Comparison of ENCODE assay signal across 17 cellular contexts in the genomic region with DNA sequence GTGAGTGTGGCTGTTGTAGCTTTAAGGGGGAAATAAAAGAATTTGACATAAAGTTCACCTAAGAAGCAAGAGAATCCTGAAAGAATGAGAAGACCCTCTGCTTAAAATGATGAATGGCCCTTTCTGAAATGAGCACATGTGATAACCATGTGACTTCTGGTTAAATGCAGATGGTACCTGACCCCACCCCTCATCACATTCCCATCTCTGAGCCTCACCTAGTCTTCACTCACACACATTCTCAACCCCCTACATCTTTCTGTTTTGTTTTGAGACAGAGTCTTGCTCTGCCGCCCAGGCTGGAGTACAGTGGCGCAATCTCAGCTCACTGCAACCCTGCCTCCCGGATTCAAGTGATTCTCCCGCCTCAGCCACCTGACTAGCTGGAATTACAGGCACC.
"Had no signal": no experiment of that assay in that cellular context is flagged by ENCODE, and none has a peak within 500 bp of the region (broad histone marks: within the 10 kb centered on the region; RNA-seq: fewer than 3 reads in every experiment).

No MANE protein-coding gene starts in this region.

- H3K4me3 ChIP-seq: prostate gland, right atrium auricular region, thyroid gland had no signal

- H3K27me3 ChIP-seq: right atrium auricular region, thyroid gland had no signal

- H3K9me3 Mint-ChIP-seq: activated naive CD4-positive, alpha-beta T cell treated with anti-CD3 and anti-CD28 coated beads, Interleukin-2, amount 50 U/mL, for 72 hours; immature natural killer cell had no signal

- H3K27me3 Mint-ChIP-seq: activated CD8-positive, alpha-beta memory T cell treated with anti-CD3 and anti-CD28 coated beads, Interleukin-2, amount 10 ng/mL, durations not matched to agents 7 days and 5 days; brain had no signal

- H3K27ac ChIP-seq: prostate gland, right atrium auricular region, thyroid gland had no signal

- DNase-seq: activated CD4-positive, alpha-beta T cell treated with anti-CD3 and anti-CD28 coated beads, Interleukin-2, amount 50 U/mL, for 48 hours; activated CD8-positive, alpha-beta memory T cell treated with anti-CD3 and anti-CD28 coated beads, Interleukin-2, amount 10 ng/mL, durations not matched to agents 7 days and 5 days; activated effector memory CD4-positive, alpha-beta T cell treated with anti-CD3 and anti-CD28 coated beads, Interleukin-2, amount 50 U/mL, for 16 hours; activated T-cell treated with anti-CD3 and anti-CD28 coated beads, Interleukin-2, amount 50 U/mL, for 1 hour; anterior cingulate cortex; caudate nucleus; immature natural killer cell; left ventricle myocardium superior; stimulated activated CD4-positive, alpha-beta T cell treated with anti-CD3 and anti-CD28 coated beads, Interleukin-2, amount 100 ng/mL, for 24 hours; T-helper 1 cell; T1000; thyroid gland had no signal

- H3K27ac Mint-ChIP-seq: activated CD8-positive, alpha-beta memory T cell treated with anti-CD3 and anti-CD28 coated beads, Interleukin-2, amount 10 ng/mL, durations not matched to agents 7 days and 5 days; brain had no signal

- ATAC-seq: activated CD4-positive, CD25-positive, alpha-beta regulatory T cell treated with anti-CD3 and anti-CD28 coated beads, Interleukin-2, amount 50 U/mL, for 24 hours; activated CD8-positive, alpha-beta memory T cell treated with anti-CD3 and anti-CD28 coated beads, Interleukin-2, amount 10 ng/mL, durations not matched to agents 7 days and 5 days; left ventricle myocardium superior had no signal

- H3K4me1 ChIP-seq: prostate gland, right atrium auricular region, thyroid gland had no signal

- H3K4me3 Mint-ChIP-seq: activated CD8-positive, alpha-beta memory T cell treated with anti-CD3 and anti-CD28 coated beads, Interleukin-2, amount 10 ng/mL, durations not matched to agents 7 days and 5 days; brain; immature natural killer cell had no signal
